In genomic region chr12:43306066-43306465, GRCh38 we compare ENCODE assay signal across 12 cellular contexts.
DNase-seq lines count a peak whose midpoint lies in the region; TF ChIP-seq lines count a peak whose summit lies in the region.
"Had no signal": no experiment of that assay in that cellular context is flagged by ENCODE, and none has a peak within 500 bp of the region (broad histone marks: within the 10 kb centered on the region; RNA-seq: fewer than 3 reads in every experiment).

No MANE protein-coding gene starts in this region.

- H3K27ac ChIP-seq in RWPE1 (peak overlapping the region; percentile 77), smooth muscle cell (ENCODE audit: low read depth) (peak overlapping the region; percentile 23)

- H3K79me2 ChIP-seq in smooth muscle cell (ENCODE audit: low read depth): no peaks in the 10 kb centered on the region

- CTCF ChIA-PET in RWPE1 (lab: Yijun Ruan, JAX): interaction anchor here (0.5 to 0.9 kb wide), 2 partner anchors 30 to 654 kb away, joined by 3 read pairs; no protein-coding TSS in a partner anchor

- H3K9me3 ChIP-seq in smooth muscle cell (replicated peaks; ENCODE audit: low read depth): no peaks in the 10 kb centered on the region

- H3K4me1 Mint-ChIP-seq in HFFc6 (ENCODE audit: low read depth): peaks cover 61% of the 10 kb centered on the region
- no peaks in the 10 kb centered on the region for H3K4me1 Mint-ChIP-seq in mesothelial cell of epicardium

- H3K9me3 Mint-ChIP-seq in HFFc6 (peaks cover 8% of the 10 kb centered on the region), mesothelial cell of epicardium (peaks cover 15% of the 10 kb centered on the region)

- H3K27me3 ChIP-seq in smooth muscle cell (ENCODE audit: low read depth) (no peaks in the 10 kb centered on the region), H7 (ENCODE audit: control insufficient read depth, insufficient read depth, low read length) (no peaks in the 10 kb centered on the region)

- DNase-seq in HFFc6 (peak; percentile 71), RWPE1 (ENCODE audit: low spot score) (peak; percentile 87), fibroblast of peridontal ligament (ENCODE audit: extremely low read depth) (peak; percentile 90), smooth muscle cell (lab: John Stamatoyannopoulos, UW; ENCODE audit: unreplicated experiment) (no peak), H7 (no peak), DMS 273 (lab: John Stamatoyannopoulos, UW; ENCODE audit: unreplicated experiment) (no peak), mesothelial cell of epicardium (ENCODE audit: low spot score in 2 of 2, unreplicated experiment in 2 of 2) (no peak), NCI-H1694 treated with DMSO at 0.1 percent for 48 hours (lab: John Stamatoyannopoulos, UW) (no peak)
- DNase-seq: anterior cingulate cortex; NCI-H524 treated with DMSO at 0.1 percent for 48 hours; stimulated activated naive CD4-positive, alpha-beta T cell had no signal

- H3K27ac Mint-ChIP-seq in HFFc6: peak overlapping the region; percentile 60
- H3K27ac Mint-ChIP-seq in mesothelial cell of epicardium: no peak overlapping the region
- H3K27ac Mint-ChIP-seq: IgD-negative memory B cell had no signal

- H3K36me3 ChIP-seq in smooth muscle cell (ENCODE audit: low read depth) (no peaks in the 10 kb centered on the region), H7 (replicated peaks; ENCODE audit: control insufficient read depth, insufficient read depth, low read length) (no peaks in the 10 kb centered on the region)

- H3K4me3 ChIP-seq in smooth muscle cell: no peak overlapping the region
- no peak overlapping the region for H3K4me3 ChIP-seq in H7 (ENCODE audit: insufficient read depth, low read depth, low read length)

- H4K20me1 ChIP-seq in smooth muscle cell (ENCODE audit: low read depth): no peaks in the 10 kb centered on the region

- H3K4me3 Mint-ChIP-seq in HFFc6 (no peak overlapping the region), mesothelial cell of epicardium (no peak overlapping the region)
- H3K4me3 Mint-ChIP-seq: IgD-negative memory B cell had no signal

- H3F3A ChIP-seq in smooth muscle cell (ENCODE audit: low read depth): no peaks in the 10 kb centered on the region

- no peak for TF ChIP-seq CTCF in HFFc6 (IDR thresholded peaks at IDR 0.05)
- no peak for TF ChIP-seq CTCF in RWPE1 (conservative IDR thresholded peaks at IDR 0.05; ENCODE audit: low read depth)
- TF ChIP-seq CTCF in smooth muscle cell (IDR thresholded peaks at IDR 0.05; ENCODE audit: borderline replicate concordance, insufficient read depth, poor library complexity, severe bottlenecking): no peak
- no peak for TF ChIP-seq CTCF in mesothelial cell of epicardium (IDR thresholded peaks at IDR 0.05; ENCODE audit: unreplicated experiment)

- no peak overlapping the region for H3K4me2 ChIP-seq in smooth muscle cell

- H3K36me3 Mint-ChIP-seq in HFFc6 (ENCODE audit: low read depth): peaks cover 9% of the 10 kb centered on the region; the same call in 1 of the 2 replicates
- no peaks in the 10 kb centered on the region for H3K36me3 Mint-ChIP-seq in mesothelial cell of epicardium
- H3K36me3 Mint-ChIP-seq: IgD-negative memory B cell had no signal

- H3K27me3 Mint-ChIP-seq in HFFc6 (ENCODE audit: insufficient read depth) (no peaks in the 10 kb centered on the region; the same call in 1 of the 2 replicates), mesothelial cell of epicardium (ENCODE audit: low read depth) (no peaks in the 10 kb centered on the region)
- H3K27me3 Mint-ChIP-seq: IgD-negative memory B cell had no signal

- POLR2A ChIA-PET in RWPE1 (lab: Yijun Ruan, JAX; ENCODE audit: low non-redundant PET): no interaction called here

- WGBS in smooth muscle cell (ENCODE audit: low lambda C conversion rate): 53% methylated on average over 3 of the region's 3 CpGs

- H3K4me1 ChIP-seq in smooth muscle cell (ENCODE audit: low read depth): no peaks in the 10 kb centered on the region

- no peak overlapping the region for H3K9ac ChIP-seq in smooth muscle cell (ENCODE audit: low read depth)

- no peak overlapping the region for H2AFZ ChIP-seq in smooth muscle cell (ENCODE audit: low read depth)

Comparison
In these comparisons a context has a peak if more than half of its experiments do, and no peak if none do; other contexts are left out.
1. DNase-seq: peak in HFFc6 (single experiment), RWPE1 (single experiment) and fibroblast of peridontal ligament (single experiment); none in smooth muscle cell (single experiment), H7 (single experiment), DMS 273 (single experiment), mesothelial cell of epicardium (0 of 2) and NCI-H1694 treated with DMSO at 0.1 percent for 48 hours (single experiment).